Comparison of ENCODE assay signal across 14 cellular contexts in genomic region chr7:151686016-151686766, GRCh38.
DNase-seq lines count a peak whose midpoint lies in the region; TF ChIP-seq lines count a peak whose summit lies in the region.
"Had no signal": no experiment of that assay in that cellular context is flagged by ENCODE, and none has a peak within 500 bp of the region (broad histone marks: within the 10 kb centered on the region; RNA-seq: fewer than 3 reads in every experiment).

No MANE protein-coding gene starts in this region.

- BruUV-seq in MCF 10A (replicated peaks; lab: Mats Ljungman, UMichigan) (no TSS peak), mammary epithelial cell (replicated peaks; lab: Mats Ljungman, UMichigan) (no TSS peak)

- no peaks in the 10 kb centered on the region for H3K79me2 ChIP-seq in mammary epithelial cell (ENCODE audit: insufficient read depth, low read length)
- H3K79me2 ChIP-seq in osteoblast (ENCODE audit: insufficient read depth, low read length): no peaks in the 10 kb centered on the region

- 96% methylated on average over 12 of the region's 13 CpGs for WGBS in mammary epithelial cell (ENCODE audit: low coverage, missing lambda C conversion rate)
- 83 to 87% methylated on average over 12 of the region's 13 CpGs for WGBS in esophagus squamous epithelium, 2 donors

- no peaks in the 10 kb centered on the region for H3K36me3 ChIP-seq in mammary epithelial cell (ENCODE audit: insufficient read depth, low read length)
- H3K36me3 ChIP-seq in esophagus squamous epithelium: no peaks in the 10 kb centered on the region
- no peaks in the 10 kb centered on the region for H3K36me3 ChIP-seq in osteoblast (ENCODE audit: insufficient read depth, low read length)

- POLR2A ChIA-PET in MCF 10A (lab: Yijun Ruan, JAX): interaction anchor here (0.6 to 3.2 kb wide), 7 partner anchors 9 to 56 kb away, joined by 3 to 15 read pairs (median 5); no protein-coding TSS in a partner anchor

- H3K27ac Mint-ChIP-seq in MCF 10A (ENCODE audit: low read depth, unreplicated experiment): peak overlapping the region; percentile 99
- peak overlapping the region; percentile 30 for H3K27ac Mint-ChIP-seq in type B pancreatic cell
- H3K27ac Mint-ChIP-seq: activated T-helper 1 cell treated with anti-CD3 and anti-CD28 coated beads, Interleukin-12 subunit alpha, Interleukin-12 subunit beta, Interleukin-2, Interleukin-4 antibody, amounts not matched to agents 30 ng/mL and 10 ng/mL and 1 ng/mL, durations not matched to agents 14 hours and 24 hours and 36 hours; CD8-positive, alpha-beta T cell; dendritic cell treated with granulocyte-macrophage colony-stimulating factor and Interleukin-4, amounts not matched to agents 40 ng/mL and 50 ng/mL, for 4 days had no signal

- intact Hi-C loops in MCF 10A (cut with micrococcal nuclease): loop anchor here (5.0 kb wide), 1 partner anchor 61 kb away; no protein-coding TSS in a partner anchor
- intact Hi-C loops in mammary epithelial cell (cut with micrococcal nuclease): no loop called here
- intact Hi-C loops in esophagus squamous epithelium (cut with DNase I): no loop called here

- dilution Hi-C loops in mammary epithelial cell (cut with HindIII; ENCODE audit: low sequenced_read_pairs): no loop called here

- peaks cover 33% of the 10 kb centered on the region for H3K4me1 ChIP-seq in mammary epithelial cell (ENCODE audit: insufficient read depth, low read length)
- peaks cover 9 to 59% (median 26%) of the 10 kb centered on the region in 3 donors for H3K4me1 ChIP-seq in esophagus squamous epithelium
- peaks cover 30% of the 10 kb centered on the region for H3K4me1 ChIP-seq in osteoblast (ENCODE audit: insufficient read depth, low read length)

- H3K27ac ChIP-seq in mammary epithelial cell (ENCODE audit: insufficient read depth, low read depth, low read length) (no peak overlapping the region), esophagus squamous epithelium (peak overlapping the region in 3 of 4 donors; percentile 37 to 69 (median 67)), osteoblast (ENCODE audit: low read depth, low read length) (peak overlapping the region; percentile 33)

- H3K4me3 Mint-ChIP-seq in MCF 10A (ENCODE audit: unreplicated experiment) (no peak overlapping the region), type B pancreatic cell (no peak overlapping the region)
- H3K4me3 Mint-ChIP-seq: activated T-helper 1 cell treated with anti-CD3 and anti-CD28 coated beads, Interleukin-12 subunit alpha, Interleukin-12 subunit beta, Interleukin-2, Interleukin-4 antibody, amounts not matched to agents 30 ng/mL and 10 ng/mL and 1 ng/mL, durations not matched to agents 14 hours and 24 hours and 36 hours; CD8-positive, alpha-beta T cell; dendritic cell treated with granulocyte-macrophage colony-stimulating factor and Interleukin-4, amounts not matched to agents 40 ng/mL and 50 ng/mL, for 4 days had no signal

- H3K36me3 Mint-ChIP-seq in MCF 10A (ENCODE audit: insufficient read depth, unreplicated experiment): no peaks in the 10 kb centered on the region
- H3K36me3 Mint-ChIP-seq in type B pancreatic cell: no peaks in the 10 kb centered on the region
- H3K36me3 Mint-ChIP-seq: CD8-positive, alpha-beta T cell had no signal

- H3K27me3 ChIP-seq in mammary epithelial cell (ENCODE audit: insufficient read depth, low read length): no peaks in the 10 kb centered on the region
- H3K27me3 ChIP-seq in esophagus squamous epithelium: no peaks in the 10 kb centered on the region
- no peaks in the 10 kb centered on the region for H3K27me3 ChIP-seq in osteoblast (ENCODE audit: insufficient read depth, low read length)

- H3K4me1 Mint-ChIP-seq in MCF 10A (ENCODE audit: insufficient read depth, unreplicated experiment): peaks cover 46% of the 10 kb centered on the region
- peaks cover 28% of the 10 kb centered on the region for H3K4me1 Mint-ChIP-seq in type B pancreatic cell (ENCODE audit: unreplicated experiment)

- DNase-seq in MCF 10A (ENCODE audit: unreplicated experiment) (no peak), mammary epithelial cell (no peak), esophagus squamous epithelium (lab: John Stamatoyannopoulos, UW) (no peak), osteoblast (ENCODE audit: insufficient read length, low spot score, missing footprints) (peak; percentile 56), type B pancreatic cell (ENCODE audit: extremely low spot score, unreplicated experiment) (no peak), NCI-H226 (no peak)
- DNase-seq in stimulated activated CD4-positive, alpha-beta T cell treated with anti-CD3 and anti-CD28 coated beads, Interleukin-4, amount 100 ng/mL, for 4 hours: no peak
- no peak for DNase-seq in activated naive CD4-positive, alpha-beta T cell treated with anti-CD3 and anti-CD28 coated beads, Interleukin-2, amount 50 U/mL, for 16 hours
- DNase-seq: activated CD4-positive, alpha-beta T cell treated with anti-CD3 and anti-CD28 coated beads, Interleukin-2, amount 50 U/mL, for 4 hours; CD8-positive, alpha-beta T cell; stimulated activated CD4-positive, alpha-beta T cell treated with anti-CD3 and anti-CD28 coated beads, Interleukin-2, amount 100 ng/mL, for 48 hours had no signal

- H3K9me3 Mint-ChIP-seq in MCF 10A (ENCODE audit: unreplicated experiment) (no peaks in the 10 kb centered on the region), type B pancreatic cell (no peaks in the 10 kb centered on the region)
- H3K9me3 Mint-ChIP-seq: activated T-helper 1 cell treated with anti-CD3 and anti-CD28 coated beads, Interleukin-12 subunit alpha, Interleukin-12 subunit beta, Interleukin-2, Interleukin-4 antibody, amounts not matched to agents 30 ng/mL and 10 ng/mL and 1 ng/mL, durations not matched to agents 14 hours and 24 hours and 36 hours; CD8-positive, alpha-beta T cell; dendritic cell treated with granulocyte-macrophage colony-stimulating factor and Interleukin-4, amounts not matched to agents 40 ng/mL and 50 ng/mL, for 4 days had no signal

- in situ Hi-C loops in mammary epithelial cell (cut with MboI; ENCODE audit: low sequenced_read_pairs in 2 of 2): no loop called here

- no peak for TF ChIP-seq POLR2A in esophagus squamous epithelium (IDR thresholded peaks at IDR 0.05)

- H3K9ac ChIP-seq in mammary epithelial cell (ENCODE audit: insufficient read depth, low read length): no peak overlapping the region

- H2AFZ ChIP-seq in mammary epithelial cell (ENCODE audit: low read depth, low read length) (no peak overlapping the region), osteoblast (ENCODE audit: low read length) (no peak overlapping the region)

- no peak overlapping the region for H3K4me3 ChIP-seq in mammary epithelial cell (replicated peaks in 1 of 3; ENCODE audit: insufficient read depth in 1 of 3, low read depth in 2 of 3, low read length in 3 of 3)
- H3K4me3 ChIP-seq in esophagus squamous epithelium: no peak overlapping the region
- no peak overlapping the region for H3K4me3 ChIP-seq in osteoblast (ENCODE audit: insufficient read depth, low read length)
- H3K4me3 ChIP-seq: GM12878 had no signal

- no peak overlapping the region for H3K4me2 ChIP-seq in mammary epithelial cell (ENCODE audit: insufficient read depth, low read depth, low read length)
- H3K4me2 ChIP-seq in osteoblast (ENCODE audit: insufficient read depth, low read length): no peak overlapping the region

- H3K9me3 ChIP-seq in mammary epithelial cell (replicated peaks; ENCODE audit: insufficient read depth, low read length): no peaks in the 10 kb centered on the region
- no peaks in the 10 kb centered on the region for H3K9me3 ChIP-seq in esophagus squamous epithelium
- H3K9me3 ChIP-seq in osteoblast (ENCODE audit: low read depth, low read length): no peaks in the 10 kb centered on the region

- no peaks in the 10 kb centered on the region for H4K20me1 ChIP-seq in mammary epithelial cell (ENCODE audit: insufficient read depth, low read length)
- no peaks in the 10 kb centered on the region for H4K20me1 ChIP-seq in osteoblast (ENCODE audit: insufficient read depth, low read length)

- H3K27me3 Mint-ChIP-seq in MCF 10A (ENCODE audit: insufficient read depth, unreplicated experiment): no peaks in the 10 kb centered on the region
- H3K27me3 Mint-ChIP-seq in type B pancreatic cell: no peaks in the 10 kb centered on the region
- H3K27me3 Mint-ChIP-seq: dendritic cell treated with granulocyte-macrophage colony-stimulating factor and Interleukin-4, amounts not matched to agents 40 ng/mL and 50 ng/mL, for 4 days had no signal

- TF ChIP-seq CTCF in MCF 10A (IDR thresholded peaks at IDR 0.05; ENCODE audit: unreplicated experiment) (no peak), mammary epithelial cell (conservative IDR thresholded peaks at IDR 0.05 in 1 of 2, IDR thresholded peaks at IDR 0.05 in 1 of 2; ENCODE audit: extremely low read depth in 1 of 2, insufficient read depth in 1 of 2, low read depth in 1 of 2, low read length in 2 of 2) (no peak), esophagus squamous epithelium (IDR thresholded peaks at IDR 0.05) (no peak), osteoblast (IDR thresholded peaks at IDR 0.05; ENCODE audit: extremely low read depth, low read depth, low read length) (no peak), type B pancreatic cell (conservative IDR thresholded peaks at IDR 0.05) (no peak)

- CTCF ChIA-PET in MCF 10A (lab: Yijun Ruan, JAX): interaction anchor here (0.6 to 0.9 kb wide), 3 partner anchors 10 to 116 kb away, joined by 3 to 5 read pairs (median 4); no protein-coding TSS in a partner anchor
- CTCF ChIA-PET in mammary epithelial cell (lab: Charles Lee; ENCODE audit: low non-redundant PET): interaction anchor here (0.6 kb wide), 1 partner anchor 54 kb away, joined by 3 read pairs; no protein-coding TSS in a partner anchor
